Comparison of ENCODE assay signal across 38 cellular contexts in the genomic region with DNA sequence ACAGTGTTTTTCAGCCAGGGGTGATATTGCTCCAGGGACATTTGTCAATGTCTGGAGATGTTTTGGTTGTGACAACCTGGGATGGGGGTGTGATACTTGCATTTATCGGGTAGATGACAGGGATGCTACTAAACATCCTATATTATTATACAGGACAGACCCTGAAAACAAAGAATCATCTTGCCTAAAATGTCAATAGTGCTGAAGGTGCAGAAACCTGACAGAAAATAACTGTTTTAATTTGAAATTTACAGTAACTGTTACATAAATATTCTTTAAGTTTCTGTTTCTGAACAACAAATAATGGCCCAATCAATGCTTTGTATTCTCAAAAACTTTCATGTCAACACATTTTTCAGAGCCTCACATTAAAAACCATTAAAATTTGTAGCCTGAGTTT. TPM values are rescaled to one million over a fixed set of nuclear protein-coding genes. Genes with fewer than 3 reads are reported as not detected.
"Had no signal": no experiment of that assay in that cellular context is flagged by ENCODE, and none has a peak within 500 bp of the region (broad histone marks: within the 10 kb centered on the region; RNA-seq: fewer than 3 reads in every experiment).

No MANE protein-coding gene starts in this region.

- H3K4me3 Mint-ChIP-seq: activated B cell treated with CpG ODN at 0.5 μM for 24 hours; activated CD4-positive, alpha-beta memory T cell treated with anti-CD3 and anti-CD28 coated beads for 36 hours; activated CD8-positive, alpha-beta T cell treated with anti-CD3 and anti-CD28 coated beads for 36 hours; activated naive CD4-positive, alpha-beta T cell treated with anti-CD3 and anti-CD28 coated beads for 36 hours; activated naive CD8-positive, alpha-beta T cell treated with anti-CD3 and anti-CD28 coated beads for 36 hours; activated T-cell treated with anti-CD3 and anti-CD28 coated beads, Interleukin-2, amount 50 U/mL, for 4 hours; activated T-cell treated with anti-CD3 and anti-CD28 coated beads, Interleukin-2, amount 50 U/mL, for 72 hours; activated T-helper 1 cell treated with anti-CD3 and anti-CD28 coated beads, Interleukin-12 subunit alpha, Interleukin-12 subunit beta, Interleukin-2, Interleukin-4 antibody, amounts not matched to agents 30 ng/mL and 10 ng/mL and 1 ng/mL, durations not matched to agents 14 hours and 24 hours and 36 hours; activated T-helper 17 cell treated with anti-CD3 and anti-CD28 coated beads, Interleukin-2, amount 50 U/mL, for 72 hours; T-cell; T-helper 17 cell had no signal

- H3K36me3 ChIP-seq: adrenal gland, brain microvascular endothelial cell, breast epithelium had no signal

- ATAC-seq: activated CD8-positive, alpha-beta T cell treated with anti-CD3 and anti-CD28 coated beads for 36 hours; activated naive CD4-positive, alpha-beta T cell treated with anti-CD3 and anti-CD28 coated beads, Interleukin-2, amount 50 U/mL, for 72 hours; activated T-cell treated with anti-CD3 and anti-CD28 coated beads, Interleukin-2, amount 50 U/mL, for 4 hours; activated T-cell treated with anti-CD3 and anti-CD28 coated beads, Interleukin-2, amount 50 U/mL, for 72 hours; activated T-helper 17 cell treated with anti-CD3 and anti-CD28 coated beads, Interleukin-2, amount 50 U/mL, for 72 hours; body of pancreas; T-cell; T-helper 17 cell had no signal

- H3K27me3 Mint-ChIP-seq: activated CD4-positive, alpha-beta memory T cell treated with anti-CD3 and anti-CD28 coated beads for 36 hours; activated CD8-positive, alpha-beta T cell treated with anti-CD3 and anti-CD28 coated beads for 36 hours; activated naive CD8-positive, alpha-beta T cell treated with anti-CD3 and anti-CD28 coated beads for 36 hours; T-cell; T-helper 17 cell had no signal

- FAIRE-seq: astrocyte, TTC549 had no signal

- H3K4me3 ChIP-seq: adrenal gland, body of pancreas, breast epithelium had no signal

- H3K36me3 Mint-ChIP-seq: activated CD4-positive, alpha-beta memory T cell treated with anti-CD3 and anti-CD28 coated beads for 36 hours; activated naive CD8-positive, alpha-beta T cell treated with anti-CD3 and anti-CD28 coated beads for 36 hours; T-cell had no signal

- H3K27ac ChIP-seq: adrenal gland, body of pancreas, brain microvascular endothelial cell, breast epithelium, VCaP had no signal

- H3K4me1 Mint-ChIP-seq: activated B cell treated with CpG ODN at 0.5 μM for 24 hours; activated T-helper 17 cell treated with anti-CD3 and anti-CD28 coated beads, Interleukin-2, amount 50 U/mL, for 72 hours; T-helper 17 cell had no signal

- H3K27me3 ChIP-seq: adrenal gland, body of pancreas, brain microvascular endothelial cell, breast epithelium had no signal

- H3K27ac Mint-ChIP-seq: activated B cell treated with CpG ODN at 0.5 μM for 24 hours; activated CD4-positive, alpha-beta memory T cell treated with anti-CD3 and anti-CD28 coated beads for 36 hours; activated CD8-positive, alpha-beta T cell treated with anti-CD3 and anti-CD28 coated beads for 36 hours; activated naive CD4-positive, alpha-beta T cell treated with anti-CD3 and anti-CD28 coated beads for 36 hours; activated naive CD4-positive, alpha-beta T cell treated with anti-CD3 and anti-CD28 coated beads, Interleukin-2, amount 50 U/mL, for 72 hours; activated naive CD8-positive, alpha-beta T cell treated with anti-CD3 and anti-CD28 coated beads for 36 hours; activated T-cell treated with anti-CD3 and anti-CD28 coated beads, Interleukin-2, amount 50 U/mL, for 72 hours; activated T-helper 1 cell treated with anti-CD3 and anti-CD28 coated beads, Interleukin-12 subunit alpha, Interleukin-12 subunit beta, Interleukin-2, Interleukin-4 antibody, amounts not matched to agents 30 ng/mL and 10 ng/mL and 1 ng/mL, durations not matched to agents 14 hours and 24 hours and 36 hours; activated T-helper 17 cell treated with anti-CD3 and anti-CD28 coated beads, Interleukin-2, amount 50 U/mL, for 72 hours; T-cell; T-helper 17 cell had no signal

- H3K4me1 ChIP-seq: adrenal gland, body of pancreas, breast epithelium had no signal

- DNase-seq: activated B cell treated with CpG ODN at 0.5 μM for 24 hours; activated CD4-positive, alpha-beta memory T cell treated with anti-CD3 and anti-CD28 coated beads for 36 hours; activated CD4-positive, alpha-beta T cell treated with anti-CD3 and anti-CD28 coated beads for 4 hours; activated CD4-positive, alpha-beta T cell treated with anti-CD3 and anti-CD28 coated beads, Interleukin-2, amount 50 U/mL, for 1 hour; activated CD4-positive, alpha-beta T cell treated with anti-CD3 and anti-CD28 coated beads, Interleukin-2, amount 50 U/mL, for 4 hours; activated CD4-positive, CD25-positive, alpha-beta regulatory T cell treated with anti-CD3 and anti-CD28 coated beads, Interleukin-2, amount 50 U/mL, for 72 hours; activated CD8-positive, alpha-beta memory T cell treated with anti-CD3 and anti-CD28 coated beads, Interleukin-2, amount 50 U/mL, for 4 hours; activated CD8-positive, alpha-beta T cell treated with anti-CD3 and anti-CD28 coated beads for 36 hours; activated effector memory CD4-positive, alpha-beta T cell treated with anti-CD3 and anti-CD28 coated beads, Interleukin-2, amount 50 U/mL, for 16 hours; activated gamma-delta T cell treated with Interleukin-2 at 50 U/mL for 16 hours; activated naive CD4-positive, alpha-beta T cell; activated naive CD4-positive, alpha-beta T cell treated with anti-CD3 and anti-CD28 coated beads for 36 hours; activated naive CD4-positive, alpha-beta T cell treated with anti-CD3 and anti-CD28 coated beads, Interleukin-2, amount 50 U/mL, for 16 hours; activated naive CD8-positive, alpha-beta T cell treated with anti-CD3 and anti-CD28 coated beads for 36 hours; activated T-cell treated with anti-CD3 and anti-CD28 coated beads for 4 hours; activated T-cell treated with anti-CD3 and anti-CD28 coated beads, Interleukin-2, amount 50 U/mL, for 1 hour; activated T-cell treated with anti-CD3 and anti-CD28 coated beads, Interleukin-2, amount 50 U/mL, for 4 hours; activated T-cell treated with anti-CD3 and anti-CD28 coated beads, Interleukin-2, amount 50 U/mL, for 72 hours; adrenal gland; amniotic stem cell; aorta; body of pancreas; brain microvascular endothelial cell; central memory CD4-positive, alpha-beta T cell; T-cell; T-helper 17 cell had no signal

- H3K9me3 ChIP-seq: adrenal gland, body of pancreas, breast epithelium had no signal

- H3K9me3 Mint-ChIP-seq: activated B cell treated with CpG ODN at 0.5 μM for 24 hours; activated CD4-positive, alpha-beta memory T cell treated with anti-CD3 and anti-CD28 coated beads for 36 hours; activated CD8-positive, alpha-beta T cell treated with anti-CD3 and anti-CD28 coated beads for 36 hours; activated naive CD4-positive, alpha-beta T cell treated with anti-CD3 and anti-CD28 coated beads for 36 hours; activated T-cell treated with anti-CD3 and anti-CD28 coated beads, Interleukin-2, amount 50 U/mL, for 4 hours; activated T-cell treated with anti-CD3 and anti-CD28 coated beads, Interleukin-2, amount 50 U/mL, for 72 hours; activated T-helper 17 cell treated with anti-CD3 and anti-CD28 coated beads, Interleukin-2, amount 50 U/mL, for 72 hours; T-cell had no signal

RNA-seq across cellular contexts. Expression of gene IL36A, which starts 2.0 kb away (rescaled TPM):
- total RNA-seq: activated B cell treated with CpG ODN at 0.5 μM for 24 hours; activated CD4-positive, alpha-beta memory T cell treated with anti-CD3 and anti-CD28 coated beads for 36 hours; activated CD8-positive, alpha-beta memory T cell treated with anti-CD3 and anti-CD28 coated beads for 36 hours; activated CD8-positive, alpha-beta T cell treated with anti-CD3 and anti-CD28 coated beads for 36 hours; activated naive CD4-positive, alpha-beta T cell treated with anti-CD3 and anti-CD28 coated beads for 36 hours; activated naive CD4-positive, alpha-beta T cell treated with anti-CD3 and anti-CD28 coated beads, Interleukin-2, amount 50 U/mL, for 72 hours; activated naive CD8-positive, alpha-beta T cell treated with anti-CD3 and anti-CD28 coated beads for 36 hours; activated T-cell treated with anti-CD3 and anti-CD28 coated beads, Interleukin-2, amount 50 U/mL, for 4 hours; activated T-helper 1 cell treated with anti-CD3 and anti-CD28 coated beads, Interleukin-12 subunit alpha, Interleukin-12 subunit beta, Interleukin-2, Interleukin-4 antibody, amounts not matched to agents 30 ng/mL and 10 ng/mL and 1 ng/mL, durations not matched to agents 14 hours and 24 hours and 36 hours; activated T-helper 17 cell treated with anti-CD3 and anti-CD28 coated beads, Interleukin-2, amount 50 U/mL, for 72 hours; adrenal gland; aorta; astrocyte; body of pancreas; breast epithelium; cardiac septum; cerebellum; T-helper 17 cell had no signal
- polyA plus RNA-seq: adrenal gland, aorta had no signal

RNA-seq across cellular contexts. Expression of gene IL36G, which starts 29.4 kb away (rescaled TPM):
- total RNA-seq: activated B cell treated with CpG ODN at 0.5 μM for 24 hours; activated CD4-positive, alpha-beta memory T cell treated with anti-CD3 and anti-CD28 coated beads for 36 hours; activated CD8-positive, alpha-beta memory T cell treated with anti-CD3 and anti-CD28 coated beads for 36 hours; activated CD8-positive, alpha-beta T cell treated with anti-CD3 and anti-CD28 coated beads for 36 hours; activated naive CD4-positive, alpha-beta T cell treated with anti-CD3 and anti-CD28 coated beads for 36 hours; activated naive CD4-positive, alpha-beta T cell treated with anti-CD3 and anti-CD28 coated beads, Interleukin-2, amount 50 U/mL, for 72 hours; activated naive CD8-positive, alpha-beta T cell treated with anti-CD3 and anti-CD28 coated beads for 36 hours; activated T-cell treated with anti-CD3 and anti-CD28 coated beads, Interleukin-2, amount 50 U/mL, for 4 hours; activated T-cell treated with anti-CD3 and anti-CD28 coated beads, Interleukin-2, amount 50 U/mL, for 72 hours; activated T-helper 1 cell treated with anti-CD3 and anti-CD28 coated beads, Interleukin-12 subunit alpha, Interleukin-12 subunit beta, Interleukin-2, Interleukin-4 antibody, amounts not matched to agents 30 ng/mL and 10 ng/mL and 1 ng/mL, durations not matched to agents 14 hours and 24 hours and 36 hours; adrenal gland; aorta; astrocyte; body of pancreas; breast epithelium; cardiac septum; cerebellum; T-cell; T-helper 1 cell treated with Interleukin-12 subunit alpha and Interleukin-12 subunit beta and Interleukin-4 antibody, amounts not matched to agents 30 ng/mL and 1 ng/mL, for 36 hours; T-helper 17 cell; T-helper 2 cell treated with Interferon-gamma antibody and Interleukin-4, amounts not matched to agents 100 ng/mL and 5 ng/mL, for 36 hours had no signal
- polyA plus RNA-seq: adrenal gland, aorta had no signal

RNA-seq across cellular contexts. Expression of gene IL36B, which starts 45.4 kb away (rescaled TPM):
- total RNA-seq: activated B cell treated with CpG ODN at 0.5 μM for 24 hours; activated CD4-positive, alpha-beta memory T cell treated with anti-CD3 and anti-CD28 coated beads for 36 hours; activated CD8-positive, alpha-beta memory T cell treated with anti-CD3 and anti-CD28 coated beads for 36 hours; activated CD8-positive, alpha-beta T cell treated with anti-CD3 and anti-CD28 coated beads for 36 hours; activated naive CD4-positive, alpha-beta T cell treated with anti-CD3 and anti-CD28 coated beads for 36 hours; activated naive CD4-positive, alpha-beta T cell treated with anti-CD3 and anti-CD28 coated beads, Interleukin-2, amount 50 U/mL, for 72 hours; activated naive CD8-positive, alpha-beta T cell treated with anti-CD3 and anti-CD28 coated beads for 36 hours; activated T-cell treated with anti-CD3 and anti-CD28 coated beads, Interleukin-2, amount 50 U/mL, for 4 hours; activated T-cell treated with anti-CD3 and anti-CD28 coated beads, Interleukin-2, amount 50 U/mL, for 72 hours; activated T-helper 1 cell treated with anti-CD3 and anti-CD28 coated beads, Interleukin-12 subunit alpha, Interleukin-12 subunit beta, Interleukin-2, Interleukin-4 antibody, amounts not matched to agents 30 ng/mL and 10 ng/mL and 1 ng/mL, durations not matched to agents 14 hours and 24 hours and 36 hours; activated T-helper 17 cell treated with anti-CD3 and anti-CD28 coated beads, Interleukin-2, amount 50 U/mL, for 72 hours; adrenal gland; aorta; astrocyte; body of pancreas; breast epithelium; cardiac septum; cerebellum; T-cell; T-helper 1 cell treated with Interleukin-12 subunit alpha and Interleukin-12 subunit beta and Interleukin-4 antibody, amounts not matched to agents 30 ng/mL and 1 ng/mL, for 36 hours; T-helper 17 cell; T-helper 2 cell treated with Interferon-gamma antibody and Interleukin-4, amounts not matched to agents 100 ng/mL and 5 ng/mL, for 36 hours had no signal
- polyA plus RNA-seq: adrenal gland, aorta had no signal

RNA-seq across cellular contexts. Expression of gene IL36RN, which starts 51.7 kb away (rescaled TPM):
- total RNA-seq: activated B cell treated with CpG ODN at 0.5 μM for 24 hours; activated CD4-positive, alpha-beta memory T cell treated with anti-CD3 and anti-CD28 coated beads for 36 hours; activated CD8-positive, alpha-beta memory T cell treated with anti-CD3 and anti-CD28 coated beads for 36 hours; activated CD8-positive, alpha-beta T cell treated with anti-CD3 and anti-CD28 coated beads for 36 hours; activated naive CD4-positive, alpha-beta T cell treated with anti-CD3 and anti-CD28 coated beads for 36 hours; activated naive CD4-positive, alpha-beta T cell treated with anti-CD3 and anti-CD28 coated beads, Interleukin-2, amount 50 U/mL, for 72 hours; activated naive CD8-positive, alpha-beta T cell treated with anti-CD3 and anti-CD28 coated beads for 36 hours; activated T-cell treated with anti-CD3 and anti-CD28 coated beads, Interleukin-2, amount 50 U/mL, for 72 hours; activated T-helper 1 cell treated with anti-CD3 and anti-CD28 coated beads, Interleukin-12 subunit alpha, Interleukin-12 subunit beta, Interleukin-2, Interleukin-4 antibody, amounts not matched to agents 30 ng/mL and 10 ng/mL and 1 ng/mL, durations not matched to agents 14 hours and 24 hours and 36 hours; activated T-helper 17 cell treated with anti-CD3 and anti-CD28 coated beads, Interleukin-2, amount 50 U/mL, for 72 hours; adrenal gland; aorta; body of pancreas; breast epithelium; cardiac septum; cerebellum; T-cell; T-helper 1 cell treated with Interleukin-12 subunit alpha and Interleukin-12 subunit beta and Interleukin-4 antibody, amounts not matched to agents 30 ng/mL and 1 ng/mL, for 36 hours; T-helper 17 cell; T-helper 2 cell treated with Interferon-gamma antibody and Interleukin-4, amounts not matched to agents 100 ng/mL and 5 ng/mL, for 36 hours had no signal
- polyA plus RNA-seq: adrenal gland, aorta had no signal
